Comparison of ENCODE assay signal across 14 cellular contexts in genomic region chr9:36584626-36585460, GRCh38. TPM values are rescaled to one million over a fixed set of nuclear protein-coding genes. Genes with fewer than 3 reads are reported as not detected.
DNase-seq lines count a peak whose midpoint lies in the region; ATAC-seq, FAIRE-seq and TF ChIP-seq lines count a peak whose summit lies in the region.
"Had no signal": no experiment of that assay in that cellular context is flagged by ENCODE, and none has a peak within 500 bp of the region (broad histone marks: within the 10 kb centered on the region; RNA-seq: fewer than 3 reads in every experiment).

No MANE protein-coding gene starts in this region.

- peak overlapping the region; percentile 70 for H3K4me3 Mint-ChIP-seq in HFFc6
- H3K4me3 Mint-ChIP-seq in activated CD4-positive, alpha-beta T cell treated with anti-CD3 and anti-CD28 coated beads, Interleukin-2, amount 10 ng/mL, durations not matched to agents 7 days and 5 days: no peak overlapping the region
- H3K4me3 Mint-ChIP-seq in activated CD4-positive, alpha-beta memory T cell treated with anti-CD3 and anti-CD28 coated beads for 36 hours: no peak overlapping the region

- intact Hi-C loops in activated CD4-positive, alpha-beta memory T cell treated with anti-CD3 and anti-CD28 coated beads for 36 hours (cut with micrococcal nuclease): no loop called here

- H3K36me3 ChIP-seq in SK-N-SH (replicated peaks in 1 of 2; ENCODE audit: control insufficient read depth in 1 of 2, insufficient read depth in 2 of 2, low read length in 1 of 2): peaks cover 6 to 17% of the 10 kb centered on the region in 2 experiments

- peaks cover 10% of the 10 kb centered on the region; the same call in 1 of the 2 replicates for H4K20me1 ChIP-seq in SK-N-SH (ENCODE audit: insufficient read depth)

- no peaks in the 10 kb centered on the region for H3K27me3 ChIP-seq in SK-N-SH (ENCODE audit: insufficient read depth)
- H3K27me3 ChIP-seq: body of pancreas had no signal

- H3K79me2 ChIP-seq in SK-N-SH (ENCODE audit: insufficient read depth): peaks cover 90% of the 10 kb centered on the region

- H3K27ac ChIP-seq in A549 (peak overlapping the region; percentile 42 to 75; a peak in 5 of 6 replicates), SK-N-SH (ENCODE audit: low read depth in 2 of 2, low read length in 1 of 2) (peak overlapping the region; percentile 2 to 84; a peak in 3 of 4 replicates)
- H3K27ac ChIP-seq: body of pancreas had no signal

- CTCF ChIA-PET in A549 (lab: Yijun Ruan, JAX) (interaction anchor here (0.7 to 1.8 kb wide), 5 partner anchors 10 to 148 kb away, joined by 3 to 9 read pairs (median 4); no protein-coding TSS in a partner anchor), SK-N-SH (lab: Yijun Ruan, JAX) (interaction anchor here (1.0 to 1.5 kb wide), 2 partner anchors 134 to 177 kb away, joined by 3 read pairs; no protein-coding TSS in a partner anchor)
- CTCF ChIA-PET in activated CD4-positive, alpha-beta T cell treated with anti-CD3 and anti-CD28 coated beads, Interleukin-2, amount 10 ng/mL, durations not matched to agents 7 days and 5 days (lab: Charles Lee): interaction anchor here (0.7 kb wide), 1 partner anchor 771 kb away, joined by 3 read pairs; no protein-coding TSS in a partner anchor
- CTCF ChIA-PET in activated CD4-positive, alpha-beta memory T cell treated with anti-CD3 and anti-CD28 coated beads for 36 hours (lab: Charles Lee): no interaction called here

- TF ChIP-seq EP300 in A549 (IDR thresholded peaks at IDR 0.05): no peak
- no peak; a peak in 1 of 4 replicates for TF ChIP-seq EP300 in SK-N-SH (IDR thresholded peaks at IDR 0.05; ENCODE audit: borderline replicate concordance in 1 of 2, low read depth in 1 of 2, low read length in 1 of 2)

- H3K9me3 Mint-ChIP-seq in HFFc6: no peaks in the 10 kb centered on the region
- H3K9me3 Mint-ChIP-seq in activated CD4-positive, alpha-beta T cell treated with anti-CD3 and anti-CD28 coated beads, Interleukin-2, amount 10 ng/mL, durations not matched to agents 7 days and 5 days: no peaks in the 10 kb centered on the region
- no peaks in the 10 kb centered on the region for H3K9me3 Mint-ChIP-seq in activated CD4-positive, alpha-beta memory T cell treated with anti-CD3 and anti-CD28 coated beads for 36 hours

- H3K4me2 ChIP-seq in A549: peak overlapping the region; percentile 56
- peak overlapping the region; percentile 59 for H3K4me2 ChIP-seq in SK-N-SH

- ATAC-seq in A549 (peak; percentile 56 to 62; a peak in 4 of 6 replicates), HG02610 (IDR thresholded peaks at IDR 0.05; ENCODE audit: unreplicated experiment) (no peak), GM19463 (IDR thresholded peaks at IDR 0.05; ENCODE audit: unreplicated experiment) (no peak)
- ATAC-seq: body of pancreas had no signal

- H3K9me3 ChIP-seq in A549 (no peaks in the 10 kb centered on the region), SK-N-SH (no peaks in the 10 kb centered on the region)
- H3K9me3 ChIP-seq: body of pancreas had no signal

- H3K4me3 ChIP-seq in A549 (no peak overlapping the region), SK-N-SH (ENCODE audit: low read depth in 2 of 2, low read length in 1 of 2) (no peak overlapping the region), fibroblast of villous mesenchyme (ENCODE audit: low read depth, low read length) (no peak overlapping the region)
- H3K4me3 ChIP-seq: body of pancreas had no signal

- no peak for TF ChIP-seq CTCF in A549 (IDR thresholded peaks at IDR 0.05)
- no peak for TF ChIP-seq CTCF in HFFc6 (IDR thresholded peaks at IDR 0.05)
- TF ChIP-seq CTCF in SK-N-SH (IDR thresholded peaks at IDR 0.05): no peak
- no peak for TF ChIP-seq CTCF in fibroblast of villous mesenchyme (IDR thresholded peaks at IDR 0.05; ENCODE audit: insufficient read depth, low read depth, low read length)

- peaks cover 22% of the 10 kb centered on the region for H3K4me1 Mint-ChIP-seq in HFFc6 (ENCODE audit: low read depth)
- H3K4me1 Mint-ChIP-seq in activated CD4-positive, alpha-beta T cell treated with anti-CD3 and anti-CD28 coated beads, Interleukin-2, amount 10 ng/mL, durations not matched to agents 7 days and 5 days: peaks cover 10% of the 10 kb centered on the region
- no peaks in the 10 kb centered on the region for H3K4me1 Mint-ChIP-seq in activated CD4-positive, alpha-beta memory T cell treated with anti-CD3 and anti-CD28 coated beads for 36 hours (ENCODE audit: low read depth)

- H3K27ac Mint-ChIP-seq in HFFc6: peak overlapping the region; percentile 93
- no peak overlapping the region for H3K27ac Mint-ChIP-seq in activated CD4-positive, alpha-beta T cell treated with anti-CD3 and anti-CD28 coated beads, Interleukin-2, amount 10 ng/mL, durations not matched to agents 7 days and 5 days
- H3K27ac Mint-ChIP-seq in activated CD4-positive, alpha-beta memory T cell treated with anti-CD3 and anti-CD28 coated beads for 36 hours: no peak overlapping the region
- H3K27ac Mint-ChIP-seq: progenitor cell of endocrine pancreas had no signal

- TF ChIP-seq RAD21 in A549 (conservative IDR thresholded peaks at IDR 0.05 in 1 of 2, IDR thresholded peaks at IDR 0.05 in 1 of 2) (no peak), SK-N-SH (IDR thresholded peaks at IDR 0.05; ENCODE audit: low read length) (no peak)

- DNase-seq in A549 (ENCODE audit: low read depth in 1 of 2, low spot score in 1 of 2): no peak
- peak; percentile 86 for DNase-seq in HFFc6
- no peak for DNase-seq in SK-N-SH
- DNase-seq in fibroblast of villous mesenchyme (ENCODE audit: low read depth): peak; percentile 39
- DNase-seq in activated CD4-positive, alpha-beta T cell treated with anti-CD3 and anti-CD28 coated beads, Interleukin-2, amount 10 ng/mL, durations not matched to agents 7 days and 5 days: no peak
- DNase-seq in activated CD4-positive, alpha-beta memory T cell treated with anti-CD3 and anti-CD28 coated beads for 36 hours: no peak
- DNase-seq: body of pancreas, DND-41, H7, midbrain, NCI-H1930 had no signal

- H3F3A ChIP-seq in SK-N-SH (replicated peaks; ENCODE audit: insufficient read depth): peaks cover 21% of the 10 kb centered on the region

- POLR2A ChIA-PET in A549 (lab: Yijun Ruan, JAX): interaction anchor here (0.6 kb wide), 1 partner anchor 326 kb away, joined by 3 read pairs; no protein-coding TSS in a partner anchor
- POLR2A ChIA-PET in SK-N-SH (lab: Yijun Ruan, JAX): no interaction called here
- POLR2A ChIA-PET in activated CD4-positive, alpha-beta T cell treated with anti-CD3 and anti-CD28 coated beads, Interleukin-2, amount 10 ng/mL, durations not matched to agents 7 days and 5 days (lab: Charles Lee): no interaction called here
- POLR2A ChIA-PET in activated CD4-positive, alpha-beta memory T cell treated with anti-CD3 and anti-CD28 coated beads for 36 hours (lab: Charles Lee): no interaction called here

- no peaks in the 10 kb centered on the region for H3K9me2 ChIP-seq in SK-N-SH

- peaks cover 2% of the 10 kb centered on the region for H3K27me3 Mint-ChIP-seq in HFFc6 (ENCODE audit: insufficient read depth)
- no peaks in the 10 kb centered on the region for H3K27me3 Mint-ChIP-seq in activated CD4-positive, alpha-beta T cell treated with anti-CD3 and anti-CD28 coated beads, Interleukin-2, amount 10 ng/mL, durations not matched to agents 7 days and 5 days
- H3K27me3 Mint-ChIP-seq in activated CD4-positive, alpha-beta memory T cell treated with anti-CD3 and anti-CD28 coated beads for 36 hours: no peaks in the 10 kb centered on the region
- H3K27me3 Mint-ChIP-seq: progenitor cell of endocrine pancreas had no signal

- H3K4me1 ChIP-seq in A549: peaks cover 14% of the 10 kb centered on the region
- H3K4me1 ChIP-seq in SK-N-SH (ENCODE audit: control insufficient read depth in 1 of 2, insufficient read depth in 2 of 2, low read depth in 1 of 2, low read length in 1 of 2): peaks cover 0 to 5% of the 10 kb centered on the region in 2 experiments; a peak in 1 of 4 replicates
- H3K4me1 ChIP-seq: body of pancreas had no signal

- H3K36me3 Mint-ChIP-seq in HFFc6 (ENCODE audit: low read depth): peaks cover 20% of the 10 kb centered on the region
- peaks cover 35% of the 10 kb centered on the region for H3K36me3 Mint-ChIP-seq in activated CD4-positive, alpha-beta T cell treated with anti-CD3 and anti-CD28 coated beads, Interleukin-2, amount 10 ng/mL, durations not matched to agents 7 days and 5 days (ENCODE audit: low read depth)
- peaks cover 34% of the 10 kb centered on the region for H3K36me3 Mint-ChIP-seq in activated CD4-positive, alpha-beta memory T cell treated with anti-CD3 and anti-CD28 coated beads for 36 hours

- TF ChIP-seq POLR2A in A549 (IDR thresholded peaks at IDR 0.05; ENCODE audit: low read length): no peak

- H2AFZ ChIP-seq in SK-N-SH (ENCODE audit: low read depth): no peak overlapping the region

- 36% methylated on average over 5 of the region's 5 CpGs for WGBS in A549 (ENCODE audit: missing lambda C conversion rate)
- WGBS in SK-N-SH (ENCODE audit: low lambda C conversion rate): 35% methylated on average over 5 of the region's 5 CpGs

- no peak for FAIRE-seq in A549 (lab: Jason Lieb, UNC)

- peak overlapping the region; percentile 23; the same call in 1 of the 2 replicates for H3K9ac ChIP-seq in SK-N-SH

RNA-seq across cellular contexts. Expression of gene MELK, which starts 12.1 kb away (rescaled TPM):
- polyA plus RNA-seq in A549 (2011; rRNA removed) (57.4 and 92.4 TPM in 2 replicates), A549 (2017; fragmentation: RNase III; extraction: RNeasy Plus Mini Kit Qiagen cat#74134 plus additional on column Dnase treatment) (68.6 to 75.3 TPM (median 72.7 TPM) in 3 replicates), SK-N-SH (2012; rRNA removed) (16.5 and 18.0 TPM in 2 replicates)
- polyA plus RNA-seq in A549 (2012; cell fraction: cytosol; rRNA removed): 31.7 and 31.9 TPM in 2 replicates
- polyA plus RNA-seq in A549 (2012; cell fraction: nucleus; rRNA removed): 18.4 and 29.0 TPM in 2 replicates
- 14.9 and 20.5 TPM in 2 replicates for polyA minus RNA-seq in A549 (2011; rRNA and poly(A)+ RNA removed)
- total RNA-seq in HFFc6 (2021; fragmentation: NEBNext Ultra II Directional; extraction: Animal tissue kit (Norgen Biotek cat#: 25700)): 10 to 100 TPM; 16.6 to 40.5 (median 35.6) TPM
- polyA plus RNA-seq in SK-N-SH (2012; cell fraction: cytosol; rRNA removed): 22.3 and 26.8 TPM in 2 replicates
- 7.7 and 16.1 TPM in 2 replicates for polyA plus RNA-seq in SK-N-SH (2012; cell fraction: nucleus; rRNA removed)
- 19.0 and 34.5 TPM in 2 replicates for total RNA-seq in fibroblast of villous mesenchyme
- 10 to 100 TPM; 66.0 to 74.5 TPM for total RNA-seq in activated CD4-positive, alpha-beta T cell treated with anti-CD3 and anti-CD28 coated beads, Interleukin-2, amount 10 ng/mL, durations not matched to agents 7 days and 5 days
- 10 to 100 TPM; 68.4 to 69.6 TPM for total RNA-seq in activated CD4-positive, alpha-beta memory T cell treated with anti-CD3 and anti-CD28 coated beads for 36 hours
- total RNA-seq: body of pancreas had no signal

Comparison
In these comparisons a context has a peak if more than half of its experiments do, and no peak if none do; other contexts are left out.
1. ATAC-seq: peak in A549 (2 of 2); none in HG02610 (single experiment) and GM19463 (single experiment).
2. DNase-seq: peak in HFFc6 (single experiment) and fibroblast of villous mesenchyme (single experiment); none in A549 (0 of 2), SK-N-SH (single experiment), activated CD4-positive, alpha-beta T cell treated with anti-CD3 and anti-CD28 coated beads, Interleukin-2, amount 10 ng/mL, durations not matched to agents 7 days and 5 days (single experiment) and activated CD4-positive, alpha-beta memory T cell treated with anti-CD3 and anti-CD28 coated beads for 36 hours (single experiment).
3. Of the 12 proteins assayed by ChIP-seq in both A549 and SK-N-SH: peak only in A549: none; only in SK-N-SH: FOSL2 and PBX3; in both: none; in neither: 10.